In the genomic region with DNA sequence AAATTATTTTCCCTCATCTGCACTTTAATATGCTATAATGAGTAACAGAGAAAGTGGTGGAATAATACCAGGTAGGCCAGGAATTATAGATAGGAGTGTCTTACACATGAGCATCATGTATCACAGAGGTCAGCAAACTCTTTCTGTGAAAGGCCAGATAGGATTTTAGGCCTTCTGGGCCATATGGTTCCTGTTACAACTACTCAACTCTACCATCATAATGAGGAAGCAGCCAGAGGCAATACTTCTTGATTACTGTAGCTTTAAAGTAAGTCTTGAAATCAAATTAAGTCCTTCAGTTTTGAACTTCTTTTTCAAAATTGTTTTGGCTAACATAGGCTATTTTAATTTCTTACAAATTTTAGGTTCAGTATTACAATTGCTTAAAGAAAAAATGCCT, we compare ENCODE assay signal across 22 cellular contexts. TPM values are rescaled to one million over a fixed set of nuclear protein-coding genes. Genes with fewer than 3 reads are reported as not detected.
"Had no signal": no experiment of that assay in that cellular context is flagged by ENCODE, and none has a peak within 500 bp of the region (broad histone marks: within the 10 kb centered on the region; RNA-seq: fewer than 3 reads in every experiment).

No MANE protein-coding gene starts in this region.

- ATAC-seq: activated CD8-positive, alpha-beta memory T cell treated with anti-CD3 and anti-CD28 coated beads, Interleukin-2, amount 10 ng/mL, durations not matched to agents 7 days and 5 days; PC-3 had no signal

- DNase-seq: activated B cell treated with CpG ODN at 0.5 μM for 24 hours; activated CD4-positive, alpha-beta T cell treated with anti-CD3 and anti-CD28 coated beads for 1 hour; activated CD4-positive, alpha-beta T cell treated with anti-CD3 and anti-CD28 coated beads, Interleukin-2, amount 10 ng/mL, durations not matched to agents 24 days and 14 days; activated CD4-positive, alpha-beta T cell treated with anti-CD3 and anti-CD28 coated beads, Interleukin-2, amount 50 U/mL, for 48 hours; activated CD8-positive, alpha-beta memory T cell treated with anti-CD3 and anti-CD28 coated beads, Interleukin-2, amount 10 ng/mL, durations not matched to agents 7 days and 5 days; activated effector memory CD4-positive, alpha-beta T cell treated with anti-CD3 and anti-CD28 coated beads, Interleukin-2, amount 50 U/mL, for 16 hours; activated naive CD4-positive, alpha-beta T cell treated with Interleukin-2 at 50 U/mL for 16 hours; activated T-cell treated with anti-CD3 and anti-CD28 coated beads, Interleukin-2, amount 50 U/mL, for 24 hours; brain microvascular endothelial cell; MV-4-11; NCI-H1105 treated with DMSO at 0.1 percent for 48 hours; NCI-H1436 treated with DMSO at 0.1 percent for 48 hours; NCI-H187; NCI-H2081 treated with DMSO at 0.1 percent for 48 hours; NCI-H446; NCI-H748 treated with DMSO at 0.1 percent for 48 hours; PC-3; SIG-M5 had no signal

- FAIRE-seq: RCC 7860 had no signal

RNA-seq across cellular contexts. Expression of a gene that starts 54.6 kb away (rescaled TPM):
- total RNA-seq: cardiac muscle cell, LHCN-M2, M059J, PC-3 had no signal
